Comparison of ENCODE assay signal across 14 cellular contexts in genomic region chr5:111781200-111781599, GRCh38. TPM values are rescaled to one million over a fixed set of nuclear protein-coding genes. Genes with fewer than 3 reads are reported as not detected.
DNase-seq lines count a peak whose midpoint lies in the region; ATAC-seq and TF ChIP-seq lines count a peak whose summit lies in the region.
"Had no signal": no experiment of that assay in that cellular context is flagged by ENCODE, and none has a peak within 500 bp of the region (broad histone marks: within the 10 kb centered on the region; RNA-seq: fewer than 3 reads in every experiment).

No MANE protein-coding gene starts in this region.

- no peaks in the 10 kb centered on the region for H3K36me3 ChIP-seq in GM23338 (ENCODE audit: insufficient read depth)
- no peaks in the 10 kb centered on the region for H3K36me3 ChIP-seq in hepatocyte (replicated peaks; ENCODE audit: insufficient read depth, low read depth)

- H3K4me3 Mint-ChIP-seq in GM23338, result no peak overlapping the region
- H3K4me3 Mint-ChIP-seq: CD4-positive, alpha-beta memory T cell; nephron had no signal

- H3K4me3 ChIP-seq in GM23338 (no peak overlapping the region), fibroblast of villous mesenchyme (ENCODE audit: low read depth, low read length) (no peak overlapping the region), hepatocyte (no peak overlapping the region)
- H3K4me3 ChIP-seq: GM12878 had no signal

- H3K4me1 Mint-ChIP-seq in GM23338, result peaks cover 17% of the 10 kb centered on the region
- H3K4me1 Mint-ChIP-seq: CD4-positive, alpha-beta memory T cell had no signal

- no peaks in the 10 kb centered on the region for H3K9me3 Mint-ChIP-seq in GM23338
- H3K9me3 Mint-ChIP-seq: CD4-positive, alpha-beta memory T cell; nephron had no signal

- no peaks in the 10 kb centered on the region for H3K79me2 ChIP-seq in GM23338 (replicated peaks; ENCODE audit: insufficient read depth)
- H3K79me2 ChIP-seq in hepatocyte, result no peaks in the 10 kb centered on the region

- H3K27ac Mint-ChIP-seq in GM23338, result no peak overlapping the region
- H3K27ac Mint-ChIP-seq: CD4-positive, alpha-beta memory T cell had no signal

- no peaks in the 10 kb centered on the region for H3K9me3 ChIP-seq in hepatocyte (ENCODE audit: low read depth)

- no peaks in the 10 kb centered on the region for H3K27me3 Mint-ChIP-seq in GM23338 (ENCODE audit: insufficient read depth, low read depth, poor library complexity)

- no peaks in the 10 kb centered on the region for H3F3A ChIP-seq in GM23338 (replicated peaks; ENCODE audit: low read depth)

- no peak for ATAC-seq in GM23338
- ATAC-seq: GM12878 had no signal

- no peaks in the 10 kb centered on the region for H4K20me1 ChIP-seq in GM23338 (replicated peaks; ENCODE audit: insufficient read depth)
- no peaks in the 10 kb centered on the region for H4K20me1 ChIP-seq in hepatocyte (ENCODE audit: insufficient read depth, poor library complexity, severe bottlenecking)

- no peak for DNase-seq in GM23338 (ENCODE audit: low spot score)
- peak; percentile 53 for DNase-seq in SK-MEL-5 (ENCODE audit: low read depth, low spot score)
- peak; percentile 38 for DNase-seq in fibroblast of villous mesenchyme (ENCODE audit: low read depth)
- DNase-seq in pons (ENCODE audit: low spot score), result peak; percentile 74
- DNase-seq in stimulated activated CD4-positive, alpha-beta T cell treated with anti-CD3 and anti-CD28 coated beads, Interleukin-1b, Interleukin-23, amount 100 ng/mL, for 48 hours, result no peak
- DNase-seq in SKM-1 (lab: John Stamatoyannopoulos, UW; ENCODE audit: unreplicated experiment), result no peak
- DNase-seq in hepatocyte (ENCODE audit: low spot score), result no peak
- DNase-seq in NCI-H1436 (lab: John Stamatoyannopoulos, UW), result no peak
- DNase-seq: CD4-positive, alpha-beta memory T cell; NCI-H526 treated with DMSO at 0.1 percent for 48 hours; stimulated activated naive CD4-positive, alpha-beta T cell treated with Interleukin-2 at 50 U/mL for 16 hours; T-helper 1 cell had no signal

- 89% methylated on average over 6 of the region's 6 CpGs for WGBS in hepatocyte (ENCODE audit: low lambda C conversion rate, missing lambda C conversion rate)

- no peak overlapping the region for H3K4me2 ChIP-seq in GM23338
- no peak overlapping the region for H3K4me2 ChIP-seq in hepatocyte

- H3K27me3 ChIP-seq in GM23338 (ENCODE audit: insufficient read depth) (no peaks in the 10 kb centered on the region), hepatocyte (no peaks in the 10 kb centered on the region)

- no peak overlapping the region for H3K27ac ChIP-seq in GM23338 (ENCODE audit: low read depth)
- no peak overlapping the region for H3K27ac ChIP-seq in hepatocyte

- in situ Hi-C loops in SK-MEL-5 (cut with HindIII; ENCODE audit: low pct_unique_long_range_greater_than_20kb, low sequenced_read_pairs), result no loop called here

- H2AFZ ChIP-seq in GM23338, result peak overlapping the region; percentile 92
- H2AFZ ChIP-seq in hepatocyte, result no peak overlapping the region

- no peak for TF ChIP-seq CTCF in GM23338 (conservative IDR thresholded peaks at IDR 0.05; ENCODE audit: low read depth in 2 of 2)
- TF ChIP-seq CTCF in fibroblast of villous mesenchyme (IDR thresholded peaks at IDR 0.05; ENCODE audit: insufficient read depth, low read depth, low read length), result no peak
- no peak for TF ChIP-seq CTCF in hepatocyte (IDR thresholded peaks at IDR 0.05; ENCODE audit: poor library complexity)

- H3K4me1 ChIP-seq in GM23338 (ENCODE audit: insufficient read depth) (peaks cover 30% of the 10 kb centered on the region), hepatocyte (ENCODE audit: insufficient read depth) (no peaks in the 10 kb centered on the region)

- H3K9me2 ChIP-seq in GM23338 (ENCODE audit: insufficient read depth), result no peaks in the 10 kb centered on the region
- no peaks in the 10 kb centered on the region for H3K9me2 ChIP-seq in hepatocyte (replicated peaks; ENCODE audit: insufficient read depth)

- H3K36me3 Mint-ChIP-seq in GM23338 (ENCODE audit: low read depth), result no peaks in the 10 kb centered on the region
- H3K36me3 Mint-ChIP-seq: CD4-positive, alpha-beta memory T cell had no signal

TF ChIP-seq in GM23338, 12 proteins besides CTCF, POLR2A, EP300 and RAD21:
- no peak for TF ChIP-seq EZH2 (IDR thresholded peaks at IDR 0.05; ENCODE audit: low read depth, unreplicated experiment)
- no peak for TF ChIP-seq ETS1 (IDR thresholded peaks at IDR 0.05)

RNA-seq across cellular contexts. Expression of gene NREP, which starts 24.2 kb away (rescaled TPM):
- 300 and 336 TPM in 2 replicates for total RNA-seq in GM23338 (2014; rRNA removed; shearing (Covaris generic))
- 260 and 264 TPM in 2 replicates for polyA plus RNA-seq in GM23338 (2016; fragmentation: Nextera tagmentation; extraction: Ambion mirVana)
- total RNA-seq in SK-MEL-5 (2014; rRNA removed; shearing (Covaris generic)), result 11.2 and 17.1 TPM in 2 replicates
- 11.3 and 16.5 TPM in 2 replicates for polyA plus RNA-seq in SK-MEL-5 (2015; cell fraction: cytosol; rRNA removed)
- polyA plus RNA-seq in SK-MEL-5 (2015; cell fraction: nucleus; rRNA removed), result 48.9 and 59.3 TPM in 2 replicates
- 146 and 253 TPM in 2 replicates for total RNA-seq in fibroblast of villous mesenchyme
- total RNA-seq in hepatocyte, result 263 and 294 TPM in 2 replicates
- 148 and 177 TPM in 2 replicates for polyA plus RNA-seq in hepatocyte

Comparison
In these comparisons a context has a peak if more than half of its experiments do, and no peak if none do; other contexts are left out.
1. DNase-seq: peak in SK-MEL-5 (single experiment), fibroblast of villous mesenchyme (single experiment) and pons (single experiment); none in GM23338 (single experiment), stimulated activated CD4-positive, alpha-beta T cell treated with anti-CD3 and anti-CD28 coated beads, Interleukin-1b, Interleukin-23, amount 100 ng/mL, for 48 hours (single experiment), SKM-1 (single experiment), hepatocyte (single experiment) and NCI-H1436 (single experiment).